1 cellular context compared by ENCODE assay signal in genomic region chr12:12214201-12214600, GRCh38.
TF ChIP-seq lines count a peak whose summit lies in the region.

No MANE protein-coding gene starts in this region.

TF ChIP-seq in GM23338, 12 proteins besides CTCF, POLR2A, EP300 and RAD21 (continued from another document):
- no peak for TF ChIP-seq ZNF462 (CRISPR knock-in tag; IDR thresholded peaks at IDR 0.05)
- TF ChIP-seq STAT1 (IDR thresholded peaks at IDR 0.05; ENCODE audit: unreplicated experiment): no peak
- no peak for TF ChIP-seq ETS1 (IDR thresholded peaks at IDR 0.05)
- no peak for TF ChIP-seq ZNF331 (CRISPR knock-in tag; IDR thresholded peaks at IDR 0.05; ENCODE audit: low read depth)
- no peak for TF ChIP-seq CREB1 (CRISPR knock-in tag; IDR thresholded peaks at IDR 0.05; ENCODE audit: low read depth)
- no peak for TF ChIP-seq ZNF114 (CRISPR knock-in tag; IDR thresholded peaks at IDR 0.05)
- TF ChIP-seq EZH2 (IDR thresholded peaks at IDR 0.05; ENCODE audit: low read depth, unreplicated experiment): no peak
- TF ChIP-seq NANOG (IDR thresholded peaks at IDR 0.05; ENCODE audit: borderline replicate concordance): no peak
- TF ChIP-seq, protein P1, sequence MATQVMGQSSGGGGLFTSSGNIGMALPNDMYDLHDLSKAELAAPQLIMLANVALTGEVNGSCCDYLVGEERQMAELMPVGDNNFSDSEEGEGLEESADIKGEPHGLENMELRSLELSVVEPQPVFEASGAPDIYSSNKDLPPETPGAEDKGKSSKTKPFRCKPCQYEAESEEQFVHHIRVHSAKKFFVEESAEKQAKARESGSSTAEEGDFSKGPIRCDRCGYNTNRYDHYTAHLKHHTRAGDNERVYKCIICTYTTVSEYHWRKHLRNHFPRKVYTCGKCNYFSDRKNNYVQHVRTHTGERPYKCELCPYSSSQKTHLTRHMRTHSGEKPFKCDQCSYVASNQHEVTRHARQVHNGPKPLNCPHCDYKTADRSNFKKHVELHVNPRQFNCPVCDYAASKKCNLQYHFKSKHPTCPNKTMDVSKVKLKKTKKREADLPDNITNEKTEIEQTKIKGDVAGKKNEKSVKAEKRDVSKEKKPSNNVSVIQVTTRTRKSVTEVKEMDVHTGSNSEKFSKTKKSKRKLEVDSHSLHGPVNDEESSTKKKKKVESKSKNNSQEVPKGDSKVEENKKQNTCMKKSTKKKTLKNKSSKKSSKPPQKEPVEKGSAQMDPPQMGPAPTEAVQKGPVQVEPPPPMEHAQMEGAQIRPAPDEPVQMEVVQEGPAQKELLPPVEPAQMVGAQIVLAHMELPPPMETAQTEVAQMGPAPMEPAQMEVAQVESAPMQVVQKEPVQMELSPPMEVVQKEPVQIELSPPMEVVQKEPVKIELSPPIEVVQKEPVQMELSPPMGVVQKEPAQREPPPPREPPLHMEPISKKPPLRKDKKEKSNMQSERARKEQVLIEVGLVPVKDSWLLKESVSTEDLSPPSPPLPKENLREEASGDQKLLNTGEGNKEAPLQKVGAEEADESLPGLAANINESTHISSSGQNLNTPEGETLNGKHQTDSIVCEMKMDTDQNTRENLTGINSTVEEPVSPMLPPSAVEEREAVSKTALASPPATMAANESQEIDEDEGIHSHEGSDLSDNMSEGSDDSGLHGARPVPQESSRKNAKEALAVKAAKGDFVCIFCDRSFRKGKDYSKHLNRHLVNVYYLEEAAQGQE (IDR thresholded peaks at IDR 0.05; ENCODE audit: unreplicated experiment): no peak
- no peak for TF ChIP-seq POLR2AphosphoS5 (IDR thresholded peaks at IDR 0.05; ENCODE audit: low read depth)
